Comparison of ENCODE assay signal across 8 cellular contexts in the genomic region with DNA sequence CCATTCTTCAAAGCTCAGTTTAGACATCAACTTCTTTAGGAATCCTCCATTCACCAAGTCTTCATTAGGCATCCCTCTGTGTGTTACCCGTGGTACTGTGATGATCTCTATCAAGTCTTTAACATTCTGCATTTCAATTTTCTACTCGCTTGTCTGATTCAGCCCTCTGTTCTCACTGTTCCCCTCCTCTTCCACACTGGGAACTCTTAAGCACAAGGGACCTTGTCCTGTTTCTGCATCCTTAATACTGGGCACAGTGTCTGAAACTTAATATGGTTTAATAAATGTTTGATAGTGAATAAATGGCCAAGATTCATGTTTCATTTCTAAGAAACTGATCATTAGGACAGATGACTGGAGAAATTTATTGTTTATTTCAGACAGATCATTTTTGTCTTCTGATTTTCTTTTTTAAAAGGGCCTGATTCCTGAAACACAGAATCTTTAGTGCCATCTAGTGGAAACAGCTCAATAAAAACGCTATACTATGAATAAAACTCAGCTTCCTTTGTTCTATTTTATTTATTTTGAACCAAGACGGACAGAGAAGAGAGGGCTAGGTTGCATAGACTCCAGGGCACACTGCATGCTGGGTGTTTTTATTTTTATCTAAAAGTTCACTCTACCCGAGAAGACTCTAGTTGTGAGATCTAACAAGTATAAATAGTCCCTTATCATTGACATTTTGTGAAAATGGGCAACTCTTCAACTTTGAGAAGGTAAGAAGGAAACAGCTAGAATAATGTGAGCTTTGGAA. TPM values are rescaled to one million over a fixed set of nuclear protein-coding genes. Genes with fewer than 3 reads are reported as not detected.
DNase-seq lines count a peak whose midpoint lies in the region; ATAC-seq and TF ChIP-seq lines count a peak whose summit lies in the region.

No MANE protein-coding gene starts in this region.

- TF ChIP-seq CTCF in AG04450 (IDR thresholded peaks at IDR 0.05; ENCODE audit: low read depth, low read length) (peak; percentile 57), GM12875 (IDR thresholded peaks at IDR 0.05; ENCODE audit: borderline replicate concordance, insufficient read depth, low read depth, low read length) (peak; percentile 1; the same call in 1 of the 2 replicates), dorsolateral prefrontal cortex (IDR thresholded peaks at IDR 0.05 in 54 of 56, conservative IDR thresholded peaks at IDR 0.05 in 2 of 56; ENCODE audit: low read depth in 1 of 56, partially characterized antibody in 56 of 56) (peak; percentile 53 to 87 (median 70)), mesothelial cell of epicardium (IDR thresholded peaks at IDR 0.05; ENCODE audit: unreplicated experiment) (peak; percentile 34)

- no peaks in the 10 kb centered on the region for H3K9me3 ChIP-seq in AG04450 (ENCODE audit: control insufficient read depth, insufficient read depth, low read length)

- H3K27ac Mint-ChIP-seq in mesothelial cell of epicardium, result peak overlapping the region; percentile 95
- H3K27ac Mint-ChIP-seq in activated naive CD4-positive, alpha-beta T cell treated with anti-CD3 and anti-CD28 coated beads, Interleukin-2, amount 10 ng/mL, durations not matched to agents 7 days and 5 days, result no peak overlapping the region

- H3K27ac ChIP-seq in AG04450 (ENCODE audit: low read depth, low read length) (no peak overlapping the region), dorsolateral prefrontal cortex (peak overlapping the region in 29 of 59 donors; percentile 3 to 69 (median 44))

- H3K4me3 Mint-ChIP-seq in mesothelial cell of epicardium, result peak overlapping the region; percentile 53
- H3K4me3 Mint-ChIP-seq in activated naive CD4-positive, alpha-beta T cell treated with anti-CD3 and anti-CD28 coated beads, Interleukin-2, amount 10 ng/mL, durations not matched to agents 7 days and 5 days, result no peak overlapping the region

- peaks cover 36% of the 10 kb centered on the region for H3K4me1 Mint-ChIP-seq in mesothelial cell of epicardium
- no peaks in the 10 kb centered on the region for H3K4me1 Mint-ChIP-seq in activated naive CD4-positive, alpha-beta T cell treated with anti-CD3 and anti-CD28 coated beads, Interleukin-2, amount 10 ng/mL, durations not matched to agents 7 days and 5 days

- no peaks in the 10 kb centered on the region for H3K36me3 Mint-ChIP-seq in mesothelial cell of epicardium
- no peaks in the 10 kb centered on the region for H3K36me3 Mint-ChIP-seq in activated naive CD4-positive, alpha-beta T cell treated with anti-CD3 and anti-CD28 coated beads, Interleukin-2, amount 10 ng/mL, durations not matched to agents 7 days and 5 days

- no peak overlapping the region; the same call in 1 of the 2 replicates for H3K4me3 ChIP-seq in AG04450 (ENCODE audit: low read depth, low read length)
- H3K4me3 ChIP-seq in GM12875 (ENCODE audit: low read depth, low read length), result no peak overlapping the region
- H3K4me3 ChIP-seq in dorsolateral prefrontal cortex, result no peak overlapping the region

- H3K27me3 ChIP-seq in AG04450 (ENCODE audit: control insufficient read depth, insufficient read depth, low read length) (peaks cover 10% of the 10 kb centered on the region), dorsolateral prefrontal cortex (no peaks in the 10 kb centered on the region)

- POLR2A ChIA-PET in AG04450 (lab: Yijun Ruan, JAX), result interaction anchor here (0.6 to 1.0 kb wide), 3 partner anchors 14 to 61 kb away, joined by 3 read pairs; no protein-coding TSS in a partner anchor

- no peak for ATAC-seq in HG03460 (IDR thresholded peaks at IDR 0.05; ENCODE audit: unreplicated experiment)
- no peak for ATAC-seq in GM18870 (IDR thresholded peaks at IDR 0.05; ENCODE audit: unreplicated experiment)

- CTCF ChIA-PET in AG04450 (lab: Charles Lee), result interaction anchor here (0.5 to 5.1 kb wide), 47 partner anchors 9 to 767 kb away, joined by 3 to 285 read pairs (median 5); partner anchors contain the start of gene TTF2
- CTCF ChIA-PET in activated naive CD4-positive, alpha-beta T cell treated with anti-CD3 and anti-CD28 coated beads, Interleukin-2, amount 10 ng/mL, durations not matched to agents 7 days and 5 days (lab: Charles Lee), result interaction anchor here (0.5 to 3.1 kb wide), 19 partner anchors 9 to 989 kb away, joined by 3 to 36 read pairs (median 5); partner anchors contain the start of gene TTF2

- DNase-seq in AG04450 (ENCODE audit: low read depth, low spot score) (no peak), NCI-H69 (lab: John Stamatoyannopoulos, UW) (peak; percentile 57), dorsolateral prefrontal cortex (no peak), mesothelial cell of epicardium (ENCODE audit: low spot score in 2 of 2, unreplicated experiment in 2 of 2) (no peak)
- DNase-seq in activated naive CD4-positive, alpha-beta T cell treated with anti-CD3 and anti-CD28 coated beads, Interleukin-2, amount 10 ng/mL, durations not matched to agents 7 days and 5 days, result no peak

- H3K9me3 Mint-ChIP-seq in mesothelial cell of epicardium, result no peaks in the 10 kb centered on the region
- H3K9me3 Mint-ChIP-seq in activated naive CD4-positive, alpha-beta T cell treated with anti-CD3 and anti-CD28 coated beads, Interleukin-2, amount 10 ng/mL, durations not matched to agents 7 days and 5 days, result no peaks in the 10 kb centered on the region

- intact Hi-C loops in dorsolateral prefrontal cortex (cut with DNase I), result no loop called here

- H3K27me3 Mint-ChIP-seq in mesothelial cell of epicardium (ENCODE audit: low read depth), result no peaks in the 10 kb centered on the region
- H3K27me3 Mint-ChIP-seq in activated naive CD4-positive, alpha-beta T cell treated with anti-CD3 and anti-CD28 coated beads, Interleukin-2, amount 10 ng/mL, durations not matched to agents 7 days and 5 days, result peaks cover 17% of the 10 kb centered on the region

RNA-seq across cellular contexts. Expression of gene TRIM45, which starts 7.0 kb away (rescaled TPM):
- polyA plus RNA-seq in AG04450 (2011; rRNA removed), result 3.5 and 4.8 TPM in 2 replicates
- 3.1 and 3.6 TPM in 2 replicates for polyA minus RNA-seq in AG04450 (2011; rRNA and poly(A)+ RNA removed)
- total RNA-seq in dorsolateral prefrontal cortex (10 to 100 TPM in 18 of 120 experiments, 1 to 10 TPM in 102; 2.8 to 18.7 (median 7.3) TPM), mesothelial cell of epicardium (39.1 to 41.5 TPM (median 40.0 TPM) in 3 replicates)

Comparison
In these comparisons a context has a peak if more than half of its experiments do, and no peak if none do; other contexts are left out.
1. CTCF ChIP-seq: peak in every context shown above with its lines; median percentile 70 in dorsolateral prefrontal cortex; 57 in AG04450; 34 in mesothelial cell of epicardium; 1 in GM12875.